Comparison of ENCODE assay signal across 23 cellular contexts in the genomic region with DNA sequence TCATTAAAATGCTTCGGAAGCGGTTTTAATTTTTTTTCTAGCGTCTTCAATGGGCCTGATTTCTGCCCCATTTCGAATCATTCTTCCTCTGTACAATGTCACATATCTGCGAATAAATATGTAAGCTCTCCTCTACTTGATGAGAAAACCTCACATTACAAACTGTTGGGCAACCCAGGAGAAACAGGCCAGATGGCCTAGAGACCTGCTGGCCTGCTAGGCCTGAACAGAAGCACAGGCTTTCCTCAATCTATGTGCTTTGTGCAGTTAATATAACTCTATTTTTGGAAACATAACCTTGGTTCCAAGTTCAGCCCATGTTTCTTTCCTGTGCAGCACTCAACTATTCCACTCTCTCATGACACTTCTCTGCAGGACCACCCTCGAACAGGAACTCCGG. TPM values are rescaled to one million over a fixed set of nuclear protein-coding genes. Genes with fewer than 3 reads are reported as not detected.
DNase-seq lines count a peak whose midpoint lies in the region; ATAC-seq and TF ChIP-seq lines count a peak whose summit lies in the region.
"Had no signal": no experiment of that assay in that cellular context is flagged by ENCODE, and none has a peak within 500 bp of the region (broad histone marks: within the 10 kb centered on the region; RNA-seq: fewer than 3 reads in every experiment).

No MANE protein-coding gene starts in this region.

- H3K4me3 ChIP-seq in fibroblast of the aortic adventitia (ENCODE audit: low read depth, low read length) (no peak overlapping the region), sigmoid colon (no peak overlapping the region), upper lobe of right lung (no peak overlapping the region)
- H3K4me3 ChIP-seq: BLaER1, HAP-1, SJCRH30 had no signal

- H3K27me3 ChIP-seq in sigmoid colon (no peaks in the 10 kb centered on the region), upper lobe of right lung (no peaks in the 10 kb centered on the region)
- H3K27me3 ChIP-seq: BLaER1, SJCRH30 had no signal

- H3K36me3 ChIP-seq in sigmoid colon = no peaks in the 10 kb centered on the region
- H3K36me3 ChIP-seq in upper lobe of right lung = no peaks in the 10 kb centered on the region
- H3K36me3 ChIP-seq: BLaER1, HAP-1, SJCRH30 had no signal

- TF ChIP-seq EP300 in sigmoid colon (IDR thresholded peaks at IDR 0.05) = no peak

- ATAC-seq in left ventricle myocardium superior (peak; percentile 50), left cardiac atrium (no peak), upper lobe of right lung (no peak), GM18511 (IDR thresholded peaks at IDR 0.05; ENCODE audit: unreplicated experiment) (no peak), HG02840 (IDR thresholded peaks at IDR 0.05; ENCODE audit: low FRiP score, unreplicated experiment) (no peak)
- ATAC-seq: PC-3 had no signal

- WGBS in sigmoid colon, 2 donors = 89 to 90% methylated on average over 7 of the region's 7 CpGs

- intact Hi-C loops in left ventricle myocardium superior (cut with micrococcal nuclease) (no loop called here), left cardiac atrium (cut with DNase I) (no loop called here), sigmoid colon (cut with DNase I) (no loop called here), upper lobe of right lung (cut with DNase I) (no loop called here)

- H3K9me3 ChIP-seq in sigmoid colon = no peaks in the 10 kb centered on the region
- H3K9me3 ChIP-seq in upper lobe of right lung = no peaks in the 10 kb centered on the region
- H3K9me3 ChIP-seq: BLaER1, HAP-1, SJCRH30 had no signal

- TF ChIP-seq CTCF in fibroblast of the aortic adventitia (IDR thresholded peaks at IDR 0.05; ENCODE audit: insufficient read depth, low read length) = no peak
- TF ChIP-seq CTCF in sigmoid colon (IDR thresholded peaks at IDR 0.05) = no peak
- TF ChIP-seq CTCF in upper lobe of right lung (IDR thresholded peaks at IDR 0.05) = no peak

- no peak for TF ChIP-seq POLR2A in sigmoid colon (IDR thresholded peaks at IDR 0.05)

- DNase-seq in left ventricle myocardium superior (no peak), left cardiac atrium (no peak), fibroblast of the aortic adventitia (ENCODE audit: low read depth) (peak; percentile 57), sigmoid colon (peak; percentile 79), upper lobe of right lung (no peak)
- DNase-seq: CD4-positive, alpha-beta T cell; GOT3; HFFc6; KBM-7; NCI-H1105 treated with DMSO at 0.1 percent for 48 hours; NCI-H146; NCI-H2029; NCI-H446 treated with DMSO at 0.1 percent for 48 hours; NCI-H526; NCI-H82; NK-92 treated with Interleukin-12 subunit alpha and Interleukin-12 subunit beta, amount 100 ng/mL, for 24 hours; PC-3; SJCRH30 had no signal

- H3K27ac ChIP-seq in sigmoid colon (peak overlapping the region in 1 of 4 donors; percentile 1), upper lobe of right lung (no peak overlapping the region)
- H3K27ac ChIP-seq: BLaER1, SJCRH30 had no signal

- peaks cover 0 to 14% (median 5%) of the 10 kb centered on the region in 4 donors for H3K4me1 ChIP-seq in sigmoid colon
- no peaks in the 10 kb centered on the region for H3K4me1 ChIP-seq in upper lobe of right lung
- H3K4me1 ChIP-seq: BLaER1, HAP-1 had no signal

RNA-seq across cellular contexts. Expression of gene DCLK1, which starts 42.1 kb away (rescaled TPM):
- total RNA-seq in left ventricle myocardium superior (9.9 TPM), left cardiac atrium (10 to 100 TPM; 18.2 to 30.1 TPM), fibroblast of the aortic adventitia (ENCODE audit: low replicate concordance) (67.8 and 80.0 TPM in 2 replicates), sigmoid colon (10 to 100 TPM in 3 of 4 donors, 1 to 10 TPM in 1; 7.5 to 64.8 (median 27.0) TPM), upper lobe of right lung (4.5 TPM)
- 10 to 100 TPM in 1 of 3 donors, 1 to 10 TPM in 2; 1.2 to 10.2 (median 3.9) TPM for polyA plus RNA-seq in sigmoid colon
- total RNA-seq: CD4-positive, alpha-beta T cell; HFFc6; PC-3 had no signal
- polyA plus RNA-seq: AG04450 had no signal

Comparison
In these comparisons a context has a peak if more than half of its experiments do, and no peak if none do; other contexts are left out.
1. DNase-seq: peak in fibroblast of the aortic adventitia (single experiment) and sigmoid colon (single experiment); none in left ventricle myocardium superior (single experiment), left cardiac atrium (single experiment) and upper lobe of right lung (single experiment).